Comparison of ENCODE assay signal across 15 cellular contexts in genomic region chr2:157181234-157181633, GRCh38.
DNase-seq lines count a peak whose midpoint lies in the region; ATAC-seq, FAIRE-seq and TF ChIP-seq lines count a peak whose summit lies in the region.
"Had no signal": no experiment of that assay in that cellular context is flagged by ENCODE, and none has a peak within 500 bp of the region (broad histone marks: within the 10 kb centered on the region; RNA-seq: fewer than 3 reads in every experiment).

No MANE protein-coding gene starts in this region.

- H3K4me2 ChIP-seq in IMR-90 (ENCODE audit: low read depth, low read length) = peak overlapping the region; percentile 1

- no CpG with 5 or more reads among the region's 2 CpGs for WGBS in IMR-90 (ENCODE audit: extremely low coverage in 2 of 2, insufficient read length in 1 of 2), 2 experiments

- H3K56ac ChIP-seq in IMR-90 (ENCODE audit: extremely low read depth, insufficient read depth, low read length) = no peak overlapping the region; the same call in 1 of the 2 replicates

- H3K4me3 ChIP-seq in ACC112 (ENCODE audit: low read depth, low read length) (no peak overlapping the region), IMR-90 (ENCODE audit: insufficient read depth, low read depth, low read length) (no peak overlapping the region), bronchial epithelial cell (ENCODE audit: low read depth, low read length) (no peak overlapping the region), fibroblast of pulmonary artery (replicated peaks; ENCODE audit: low read depth, low read length) (no peak overlapping the region), tibial artery (no peak overlapping the region)
- H3K4me3 ChIP-seq: SK-N-MC had no signal

- H3K4ac ChIP-seq in IMR-90 (ENCODE audit: low read depth, low read length) = peak overlapping the region; percentile 78

- H3K23ac ChIP-seq in IMR-90 (ENCODE audit: low read depth, low read length) = peak overlapping the region; percentile 84; the same call in 1 of the 2 replicates

- peak overlapping the region; percentile 95 for H3K18ac ChIP-seq in IMR-90 (ENCODE audit: low read depth, low read length)

- H4K20me1 ChIP-seq in IMR-90 (ENCODE audit: insufficient read depth, low read length) = no peaks in the 10 kb centered on the region

- no peaks in the 10 kb centered on the region for H3K79me2 ChIP-seq in ACC112 (ENCODE audit: control insufficient read depth, insufficient read depth, low read length, unreplicated experiment)

- no peaks in the 10 kb centered on the region for H3K27me3 ChIP-seq in ACC112 (ENCODE audit: insufficient read depth, low read length)
- H3K27me3 ChIP-seq in IMR-90 (ENCODE audit: control insufficient read depth, insufficient read depth, low read length) = no peaks in the 10 kb centered on the region
- H3K27me3 ChIP-seq in bronchial epithelial cell (ENCODE audit: control insufficient read depth, insufficient read depth, low read length) = no peaks in the 10 kb centered on the region
- no peaks in the 10 kb centered on the region for H3K27me3 ChIP-seq in tibial artery

- 0 out of 2 replicates have a peak overlapping the region, but pooled peaks have one; percentile 36 for H3K9ac ChIP-seq in IMR-90 (ENCODE audit: low read depth, low read length)

- H3K4me1 ChIP-seq in ACC112 (ENCODE audit: control insufficient read depth, insufficient read depth, low read length, unreplicated experiment) (peaks cover 33% of the 10 kb centered on the region), IMR-90 (ENCODE audit: control insufficient read depth, insufficient read depth, low read length) (peaks cover 20% of the 10 kb centered on the region), tibial artery (peaks cover 0 to 6% (median 2%) of the 10 kb centered on the region in 4 donors)

- H3K27ac ChIP-seq in ACC112 (ENCODE audit: low read depth, low read length) (peak overlapping the region; percentile 95), IMR-90 (ENCODE audit: insufficient read depth, low read length) (peak overlapping the region; percentile 87), tibial artery (no peak overlapping the region)
- H3K27ac ChIP-seq: RWPE1, SK-N-MC had no signal

- in situ Hi-C loops in IMR-90 (cut with MboI; ENCODE audit: low sequenced_read_pairs) = loop anchor here (5.0 to 10.0 kb wide), 2 partner anchors 286 to 854 kb away; no protein-coding TSS in a partner anchor

- intact Hi-C loops in IMR-90 (cut with micrococcal nuclease) (no loop called here), tibial artery (cut with DNase I; ENCODE audit: low total_unique reads) (no loop called here)

- DNase-seq in IMR-90 (peak; percentile 42), bronchial epithelial cell (ENCODE audit: low read depth) (peak; percentile 42), fibroblast of pulmonary artery (ENCODE audit: low read depth) (peak; percentile 73), cerebellum (ENCODE audit: low spot score) (no peak), tibial artery (no peak)
- DNase-seq: CD4-positive, alpha-beta memory T cell; GOT3; NCI-H1436; NCI-H2029 treated with DMSO at 0.1 percent for 48 hours; NCI-H510A treated with DMSO at 0.1 percent for 48 hours had no signal

- H3K9me3 ChIP-seq in IMR-90 (ENCODE audit: control insufficient read depth, insufficient read depth, low read length) (no peaks in the 10 kb centered on the region), tibial artery (no peaks in the 10 kb centered on the region)

- H3K79me1 ChIP-seq in IMR-90 (ENCODE audit: low read depth in 1 of 2, low read length in 2 of 2) = no peaks in the 10 kb centered on the region

- H3K9me1 ChIP-seq in IMR-90 (ENCODE audit: insufficient read depth, low read length) = peaks cover 6% of the 10 kb centered on the region

- peak overlapping the region; percentile 55 to 81 for H4K8ac ChIP-seq in IMR-90 (ENCODE audit: low read depth in 2 of 2, low read length in 2 of 2)

- H3K36me3 ChIP-seq in ACC112 (ENCODE audit: insufficient read depth, low read length) (no peaks in the 10 kb centered on the region), IMR-90 (ENCODE audit: control insufficient read depth, insufficient read depth, low read length) (no peaks in the 10 kb centered on the region), bronchial epithelial cell (ENCODE audit: control insufficient read depth, insufficient read depth, low read length) (no peaks in the 10 kb centered on the region), tibial artery (no peaks in the 10 kb centered on the region)

- H4K91ac ChIP-seq in IMR-90 (ENCODE audit: insufficient read depth, low read depth, low read length) = peak overlapping the region; percentile 68

- peak overlapping the region; percentile 39 for H3K14ac ChIP-seq in IMR-90 (replicated peaks; ENCODE audit: low read depth, low read length)

- BruUV-seq in IMR-90 (replicated peaks; lab: Mats Ljungman, UMichigan) = no TSS peak

- TF ChIP-seq POLR2A in IMR-90 (IDR thresholded peaks at IDR 0.05; ENCODE audit: low read depth, low read length) = no peak

- peak overlapping the region; percentile 86 for H2AK5ac ChIP-seq in IMR-90 (ENCODE audit: low read depth, low read length)

- TF ChIP-seq CTCF in IMR-90 (conservative IDR thresholded peaks at IDR 0.05; ENCODE audit: low read depth, low read length) = no peak
- TF ChIP-seq CTCF in bronchial epithelial cell (IDR thresholded peaks at IDR 0.05; ENCODE audit: insufficient read depth, low read length, severe bottlenecking) = no peak
- no peak for TF ChIP-seq CTCF in fibroblast of pulmonary artery (IDR thresholded peaks at IDR 0.05; ENCODE audit: low read length, missing control alignments)
- no peak for TF ChIP-seq CTCF in tibial artery (IDR thresholded peaks at IDR 0.05)

- CTCF ChIA-PET in IMR-90 (lab: Yijun Ruan, JAX) = interaction anchor here (1.0 to 1.2 kb wide), 2 partner anchors 13 to 125 kb away, joined by 3 read pairs; no protein-coding TSS in a partner anchor

- H2BK120ac ChIP-seq in IMR-90 (ENCODE audit: low read depth, low read length) = peak overlapping the region; percentile 100

- peak overlapping the region; percentile 62 for H2BK5ac ChIP-seq in IMR-90 (ENCODE audit: low read depth, low read length, poor library complexity, severe bottlenecking)

- dilution Hi-C loops in IMR-90 (cut with HindIII; ENCODE audit: low sequenced_read_pairs, unreplicated experiment) = no loop called here

- H4K5ac ChIP-seq in IMR-90 (ENCODE audit: low read depth, low read length) = peak overlapping the region; percentile 97

- ATAC-seq in IMR-90 (ENCODE audit: low read depth) (no peak), GM18861 (IDR thresholded peaks at IDR 0.05; ENCODE audit: unreplicated experiment) (no peak), GM21381 (IDR thresholded peaks at IDR 0.05; ENCODE audit: unreplicated experiment) (no peak)

- no peak overlapping the region for H2AFZ ChIP-seq in ACC112 (ENCODE audit: low read length, unreplicated experiment)
- no peak overlapping the region for H2AFZ ChIP-seq in IMR-90 (replicated peaks; ENCODE audit: low read length, poor library complexity)

- FAIRE-seq in bronchial epithelial cell (lab: Jason Lieb, UNC) = no peak

- H2BK15ac ChIP-seq in IMR-90 (ENCODE audit: low read depth, low read length) = peak overlapping the region; percentile 81; the same call in 2 of the 3 replicates

- POLR2A ChIA-PET in IMR-90 (lab: Charles Lee; ENCODE audit: unreplicated experiment) = no interaction called here

- H2BK20ac ChIP-seq in IMR-90 (ENCODE audit: low read depth, low read length) = peak overlapping the region; percentile 96

- TF ChIP-seq RAD21 in IMR-90 (IDR thresholded peaks at IDR 0.05; ENCODE audit: low read length) = no peak

- no peak overlapping the region for H2AK9ac ChIP-seq in IMR-90 (replicated peaks; ENCODE audit: low read depth, low read length, poor library complexity)

TF ChIP-seq in IMR-90, 13 proteins besides CTCF, POLR2A, EP300 and RAD21:
- TF ChIP-seq CEBPB (IDR thresholded peaks at IDR 0.05; ENCODE audit: low read depth, low read length) (peak; percentile 81), MAFK (IDR thresholded peaks at IDR 0.05; ENCODE audit: low read depth, low read length) (no peak), BHLHE40 (IDR thresholded peaks at IDR 0.05; ENCODE audit: low read depth, low read length) (no peak)

Comparison
In these comparisons a context has a peak if more than half of its experiments do, and no peak if none do; other contexts are left out.
1. H3K27ac ChIP-seq: peak in ACC112 (single experiment) and IMR-90 (single experiment); none in tibial artery (0 of 2).
2. DNase-seq: peak in IMR-90 (single experiment), bronchial epithelial cell (single experiment) and fibroblast of pulmonary artery (single experiment); none in cerebellum (single experiment) and tibial artery (0 of 2).